Comparison of ENCODE assay signal across 25 cellular contexts in genomic region chr22:30041881-30042280, GRCh38. TPM values are rescaled to one million over a fixed set of nuclear protein-coding genes. Genes with fewer than 3 reads are reported as not detected.
DNase-seq lines count a peak whose midpoint lies in the region; ATAC-seq, FAIRE-seq and TF ChIP-seq lines count a peak whose summit lies in the region.
"Had no signal": no experiment of that assay in that cellular context is flagged by ENCODE, and none has a peak within 500 bp of the region (broad histone marks: within the 10 kb centered on the region; RNA-seq: fewer than 3 reads in every experiment).

No MANE protein-coding gene starts in this region.

- no peak for ATAC-seq in foreskin keratinocyte
- no peak for ATAC-seq in HepG2
- ATAC-seq in HG02840 (IDR thresholded peaks at IDR 0.05; ENCODE audit: low FRiP score, unreplicated experiment) = no peak
- ATAC-seq in HG03342 (IDR thresholded peaks at IDR 0.05; ENCODE audit: unreplicated experiment) = no peak
- ATAC-seq: A549; CD8-positive, alpha-beta T cell had no signal

- H3K4me2 ChIP-seq in HepG2 (ENCODE audit: low read depth, low read length) = no peak overlapping the region
- H3K4me2 ChIP-seq: A549 had no signal

- H3K27ac Mint-ChIP-seq in progenitor cell of endocrine pancreas = peak overlapping the region; percentile 21
- H3K27ac Mint-ChIP-seq: CD4-positive, CD25-positive, alpha-beta regulatory T cell; CD8-positive, alpha-beta T cell had no signal

- H3K4me3 Mint-ChIP-seq in progenitor cell of endocrine pancreas (ENCODE audit: low read depth) = no peak overlapping the region
- H3K4me3 Mint-ChIP-seq: CD4-positive, CD25-positive, alpha-beta regulatory T cell; CD8-positive, alpha-beta T cell had no signal

- no peak overlapping the region for H2AFZ ChIP-seq in HepG2 (ENCODE audit: low read length)
- H2AFZ ChIP-seq: GM23248 had no signal

- H4K20me1 ChIP-seq in HepG2 (ENCODE audit: insufficient read depth, low read length) = no peaks in the 10 kb centered on the region

- H3K36me3 Mint-ChIP-seq in progenitor cell of endocrine pancreas (ENCODE audit: insufficient read depth) = no peaks in the 10 kb centered on the region
- H3K36me3 Mint-ChIP-seq: CD4-positive, CD25-positive, alpha-beta regulatory T cell; CD8-positive, alpha-beta T cell had no signal

- peaks cover 13% of the 10 kb centered on the region for H3K4me1 ChIP-seq in foreskin keratinocyte
- peaks cover 12% of the 10 kb centered on the region for H3K4me1 ChIP-seq in HepG2 (ENCODE audit: insufficient read depth, low read length)

- intact Hi-C loops in HepG2 (cut with micrococcal nuclease; ENCODE audit: unreplicated experiment) = no loop called here

- H3K27me3 ChIP-seq in bronchial epithelial cell (ENCODE audit: control insufficient read depth, insufficient read depth, low read length) = no peaks in the 10 kb centered on the region
- H3K27me3 ChIP-seq in foreskin keratinocyte = no peaks in the 10 kb centered on the region
- H3K27me3 ChIP-seq in HepG2 (ENCODE audit: control insufficient read depth in 1 of 2, insufficient read depth in 2 of 2, low read length in 2 of 2) = peaks cover 3 to 25% of the 10 kb centered on the region in 2 experiments; a peak in 3 of 5 replicates

- no peak overlapping the region for H3K9ac ChIP-seq in HepG2 (ENCODE audit: insufficient read depth, low read depth, low read length)
- H3K9ac ChIP-seq: GM23248 had no signal

- WGBS in HepG2 (ENCODE audit: low lambda C conversion rate) = 40% methylated on average over 2 of the region's 2 CpGs

- H3K4me3 ChIP-seq in bronchial epithelial cell (ENCODE audit: low read depth, low read length) (no peak overlapping the region), HepG2 (replicated peaks in 1 of 3; ENCODE audit: insufficient read depth in 1 of 3, low read depth in 2 of 3, low read length in 3 of 3) (no peak overlapping the region)
- H3K4me3 ChIP-seq: A549, GM23248 had no signal

- BruUV-seq in HepG2 (replicated peaks; lab: Mats Ljungman, UMichigan) = no TSS peak

- H3K27ac ChIP-seq in foreskin keratinocyte (no peak overlapping the region), HepG2 (ENCODE audit: extremely low read length, insufficient read depth, low read length) (no peak overlapping the region)
- H3K27ac ChIP-seq: A549, C4-2B, GM23248 had no signal

- no peaks in the 10 kb centered on the region for H3K9me3 ChIP-seq in HepG2 (ENCODE audit: low read length)
- H3K9me3 ChIP-seq: A549, Caco-2 had no signal

- H3K36me3 ChIP-seq in bronchial epithelial cell (ENCODE audit: control insufficient read depth, insufficient read depth, low read length) (no peaks in the 10 kb centered on the region), HepG2 (replicated peaks in 1 of 2; ENCODE audit: control insufficient read depth in 1 of 2, insufficient read depth in 2 of 2, low read length in 2 of 2) (no peaks in the 10 kb centered on the region)

- no peak for TF ChIP-seq CTCF in bronchial epithelial cell (IDR thresholded peaks at IDR 0.05; ENCODE audit: insufficient read depth, low read length, severe bottlenecking)
- TF ChIP-seq CTCF in foreskin keratinocyte (conservative IDR thresholded peaks at IDR 0.05) = no peak
- TF ChIP-seq CTCF in HepG2 (CRISPR knock-in tag; IDR thresholded peaks at IDR 0.05) = no peak
- TF ChIP-seq CTCF in progenitor cell of endocrine pancreas (IDR thresholded peaks at IDR 0.05; ENCODE audit: unreplicated experiment) = no peak

- no peak for TF ChIP-seq RAD21 in HepG2 (CRISPR knock-in tag; IDR thresholded peaks at IDR 0.05)

- TF ChIP-seq EP300 in HepG2 (IDR thresholded peaks at IDR 0.05; ENCODE audit: low read depth in 2 of 2, low read length in 2 of 2) = no peak
- no peak for TF ChIP-seq EP300 in HepG2 (CRISPR knock-in tag; IDR thresholded peaks at IDR 0.05; ENCODE audit: borderline replicate concordance)

- H3K9me3 Mint-ChIP-seq in progenitor cell of endocrine pancreas (ENCODE audit: low read depth) = no peaks in the 10 kb centered on the region
- H3K9me3 Mint-ChIP-seq: CD4-positive, CD25-positive, alpha-beta regulatory T cell; CD8-positive, alpha-beta T cell had no signal

- no peaks in the 10 kb centered on the region for H3K79me2 ChIP-seq in HepG2 (ENCODE audit: insufficient read depth, low read length)

- peaks cover 4% of the 10 kb centered on the region for H3K4me1 Mint-ChIP-seq in progenitor cell of endocrine pancreas (ENCODE audit: low read depth)

- no peak for TF ChIP-seq POLR2A in HepG2 (IDR thresholded peaks at IDR 0.05; ENCODE audit: insufficient read depth in 1 of 2, low read depth in 2 of 2, low read length in 2 of 2)

- DNase-seq in bronchial epithelial cell (ENCODE audit: low read depth) (peak; percentile 40), foreskin keratinocyte (peak; percentile 30 to 65), HepG2 (ENCODE audit: low spot score) (no peak), progenitor cell of endocrine pancreas (ENCODE audit: low spot score, unreplicated experiment) (no peak), cerebellar nuclear complex (lab: John Stamatoyannopoulos, UW) (no peak), AG20443 (ENCODE audit: low spot score) (no peak)
- DNase-seq: 8988T; ACHN; Caco-2; CD4-positive, CD25-positive, alpha-beta regulatory T cell; CD8-positive, alpha-beta T cell; DMS153; DND-41; H7; HCEC 1CT had no signal

- CTCF ChIA-PET in HepG2 (lab: Yijun Ruan, JAX; ENCODE audit: low intra/inter-chr PET ratio, low total read pairs) = no interaction called here

- H3K27me3 Mint-ChIP-seq in progenitor cell of endocrine pancreas = peaks cover 14% of the 10 kb centered on the region

- no peak for FAIRE-seq in bronchial epithelial cell (lab: Jason Lieb, UNC)
- FAIRE-seq in HepG2 (lab: Jason Lieb, UNC) = no peak
- FAIRE-seq: A549, G401.6, GM12892, GM19239, H1 had no signal

- in situ Hi-C loops in HepG2 (cut with HindIII; ENCODE audit: extremely low pct_ligation_motif_present, low pct_unique_long_range_greater_than_20kb) = no loop called here

- POLR2A ChIA-PET in HepG2 (lab: Yijun Ruan, JAX) = no interaction called here

TF ChIP-seq in HepG2, 621 proteins besides CTCF, POLR2A, EP300 and RAD21:
- TF ChIP-seq KDM6A (CRISPR knock-in tag; IDR thresholded peaks at IDR 0.05; ENCODE audit: low read depth) (no peak), ZNF629 (CRISPR knock-in tag; conservative IDR thresholded peaks at IDR 0.05) (0 out of 2 replicates have a peak, but pooled peaks have one; percentile 31)

RNA-seq across cellular contexts. Expression of gene HORMAD2, which starts 38.4 kb away (rescaled TPM):
- total RNA-seq in bronchial epithelial cell (not detected in 2 replicates), foreskin keratinocyte (not detected in 2 replicates), HepG2 (2016; rRNA removed; fragmentation: Illumina TruSeq; extraction: Trizol) (not detected in 2 replicates), progenitor cell of endocrine pancreas (not detected in 2 replicates)
- polyA plus RNA-seq in foreskin keratinocyte (not detected in 2 replicates), HepG2 (2011; rRNA removed) (not detected in 2 replicates)
- not detected in 2 replicates for total RNA-seq in HepG2 (2016; cell fraction: cytosol; rRNA removed; fragmentation: Illumina TruSeq; extraction: Trizol; ENCODE audit: low read depth)
- total RNA-seq in HepG2 (2016; cell fraction: insoluble cytoplasmic fraction; rRNA removed; fragmentation: Illumina TruSeq; extraction: Trizol) = not detected in 2 replicates
- total RNA-seq in HepG2 (2016; cell fraction: membrane; rRNA removed; fragmentation: Illumina TruSeq; extraction: Trizol) = not detected in 2 replicates
- not detected in 2 replicates for total RNA-seq in HepG2 (2016; cell fraction: nucleus; rRNA removed; fragmentation: Illumina TruSeq; extraction: Trizol)
- not detected in 2 replicates for polyA plus RNA-seq in HepG2 (2011; cell fraction: cytosol; rRNA removed)
- not detected in 2 replicates for polyA plus RNA-seq in HepG2 (2011; cell fraction: nucleus; rRNA removed)
- polyA plus RNA-seq in HepG2 (2012) = not detected in 2 replicates
- not detected in 2 replicates for polyA plus RNA-seq in HepG2 (2016; cell fraction: cytosol; fragmentation: Illumina TruSeq; extraction: Trizol; ENCODE audit: low read depth)
- not detected in 2 replicates for polyA plus RNA-seq in HepG2 (2016; cell fraction: insoluble cytoplasmic fraction; fragmentation: Illumina TruSeq; extraction: Trizol; ENCODE audit: low read depth)
- not detected in 2 replicates for polyA plus RNA-seq in HepG2 (2016; cell fraction: membrane; fragmentation: Illumina TruSeq; extraction: Trizol; ENCODE audit: low read depth)
- not detected in 2 replicates for polyA plus RNA-seq in HepG2 (2016; cell fraction: nucleus; fragmentation: Illumina TruSeq; extraction: Trizol; ENCODE audit: insufficient read depth, low read depth)
- polyA minus RNA-seq in HepG2 (2011; rRNA and poly(A)+ RNA removed; ENCODE audit: low replicate concordance) = not detected in 2 replicates
- polyA minus RNA-seq in HepG2 (2011; cell fraction: cytosol; rRNA and poly(A)+ RNA removed) = not detected in 2 replicates
- polyA minus RNA-seq in HepG2 (2011; cell fraction: nucleus; rRNA and poly(A)+ RNA removed) = not detected in 2 replicates
- total RNA-seq: CD4-positive, CD25-positive, alpha-beta regulatory T cell; CD8-positive, alpha-beta T cell; GM23248; H1; H7 had no signal
- polyA plus RNA-seq: A549; BJ; CD4-positive, CD25-positive, alpha-beta regulatory T cell; GM23248 had no signal

Comparison
In these comparisons a context has a peak if more than half of its experiments do, and no peak if none do; other contexts are left out.
1. DNase-seq: peak in bronchial epithelial cell (single experiment) and foreskin keratinocyte (2 of 2); none in HepG2 (single experiment), progenitor cell of endocrine pancreas (single experiment), cerebellar nuclear complex (0 of 2) and AG20443 (single experiment).